ENCODE assay signal across 1 cellular context in genomic region chr16:57695378-57696054, GRCh38.
TF ChIP-seq lines count a peak whose summit lies in the region.

No MANE protein-coding gene starts in this region.

TF ChIP-seq in GM23338, 12 proteins besides CTCF, POLR2A, EP300 and RAD21 (continued from another document):
- no peak for TF ChIP-seq ZNF462 (CRISPR knock-in tag; IDR thresholded peaks at IDR 0.05)
- TF ChIP-seq CREB1 (CRISPR knock-in tag; IDR thresholded peaks at IDR 0.05; ENCODE audit: low read depth) = no peak
- TF ChIP-seq EZH2 (IDR thresholded peaks at IDR 0.05; ENCODE audit: low read depth, unreplicated experiment) = no peak
- no peak for TF ChIP-seq JUNB (IDR thresholded peaks at IDR 0.05; ENCODE audit: unreplicated experiment)
- TF ChIP-seq REST (IDR thresholded peaks at IDR 0.05; ENCODE audit: unreplicated experiment) = no peak
- no peak for TF ChIP-seq POLR2AphosphoS5 (IDR thresholded peaks at IDR 0.05; ENCODE audit: low read depth)
- no peak for TF ChIP-seq ETS1 (IDR thresholded peaks at IDR 0.05)
- no peak for TF ChIP-seq ZNF114 (CRISPR knock-in tag; IDR thresholded peaks at IDR 0.05)
- TF ChIP-seq STAT1 (IDR thresholded peaks at IDR 0.05; ENCODE audit: unreplicated experiment) = no peak
- TF ChIP-seq ZNF331 (CRISPR knock-in tag; IDR thresholded peaks at IDR 0.05; ENCODE audit: low read depth) = no peak
- TF ChIP-seq EZH2phosphoT487 (IDR thresholded peaks at IDR 0.05; ENCODE audit: unreplicated experiment) = no peak
